Comparison of ENCODE assay signal across 1 cellular context in genomic region chr1:51517361-51518032, GRCh38.
TF ChIP-seq lines count a peak whose summit lies in the region.

No MANE protein-coding gene starts in this region.

TF ChIP-seq in K562, 482 proteins besides CTCF, POLR2A, EP300 and RAD21 (continued from another document and continues in another):
- no peak for TF ChIP-seq SOX6 (IDR thresholded peaks at IDR 0.05)
- TF ChIP-seq ATF3 (IDR thresholded peaks at IDR 0.05): no peak
- peak; percentile 54; the same call in 1 of the 2 replicates for TF ChIP-seq ATF3 (CRISPR knock-in tag; conservative IDR thresholded peaks at IDR 0.05)
- TF ChIP-seq DIDO1 (tag; IDR thresholded peaks at IDR 0.05; ENCODE audit: low read depth): 0 out of 2 replicates have a peak, but pooled peaks have one; percentile 27
- no peak for TF ChIP-seq L3MBTL2 (IDR thresholded peaks at IDR 0.05)
- no peak for TF ChIP-seq ZNF449 (CRISPR knock-in tag; IDR thresholded peaks at IDR 0.05)
- 0 out of 2 replicates have a peak, but pooled peaks have one; percentile 29 for TF ChIP-seq ZNF668 (CRISPR knock-in tag; IDR thresholded peaks at IDR 0.05)
- 0 out of 2 replicates have a peak, but pooled peaks have one; percentile 4 for TF ChIP-seq XRCC5 (IDR thresholded peaks at IDR 0.05; ENCODE audit: low read depth, low read length)
- no peak for TF ChIP-seq ZBTB5 (IDR thresholded peaks at IDR 0.05)
- TF ChIP-seq NUFIP1 (IDR thresholded peaks at IDR 0.05; ENCODE audit: partially characterized antibody): no peak
- 0 out of 2 replicates have a peak, but pooled peaks have one; percentile 15 for TF ChIP-seq ZBTB43 (CRISPR knock-in tag; IDR thresholded peaks at IDR 0.05)
- TF ChIP-seq ZC3H11A (IDR thresholded peaks at IDR 0.05; ENCODE audit: low read depth, low read length): 0 out of 2 replicates have a peak, but pooled peaks have one; percentile 65
- no peak for TF ChIP-seq RBBP5 (IDR thresholded peaks at IDR 0.05; ENCODE audit: borderline replicate concordance, insufficient read depth, low read length, poor library complexity, severe bottlenecking)
- TF ChIP-seq ESRRA (IDR thresholded peaks at IDR 0.05; ENCODE audit: borderline replicate concordance, low read depth): no peak
- TF ChIP-seq ILK (tag; IDR thresholded peaks at IDR 0.05; ENCODE audit: borderline replicate concordance, low read depth): no peak
- no peak for TF ChIP-seq ZNF23 (CRISPR knock-in tag; IDR thresholded peaks at IDR 0.05)
- no peak for TF ChIP-seq TRIM24 (IDR thresholded peaks at IDR 0.05)
- no peak for TF ChIP-seq PREB (CRISPR knock-in tag; IDR thresholded peaks at IDR 0.05)
- TF ChIP-seq TRIM28 (IDR thresholded peaks at IDR 0.05): no peak; the same call in 1 of the 2 replicates
- no peak for TF ChIP-seq CHAMP1 (IDR thresholded peaks at IDR 0.05)
- no peak for TF ChIP-seq MXI1 (IDR thresholded peaks at IDR 0.05; ENCODE audit: low read depth, low read length)
- TF ChIP-seq ARNT (IDR thresholded peaks at IDR 0.05): no peak
- TF ChIP-seq KHSRP (IDR thresholded peaks at IDR 0.05): no peak
- no peak; the same call in 1 of the 2 replicates for TF ChIP-seq RREB1 (CRISPR knock-in tag; IDR thresholded peaks at IDR 0.05)
- TF ChIP-seq CBX3 (IDR thresholded peaks at IDR 0.05; ENCODE audit: borderline replicate concordance in 1 of 2, low read length in 2 of 2): no peak
- TF ChIP-seq ZNF143 (CRISPR knock-in tag; IDR thresholded peaks at IDR 0.05): no peak
- no peak for TF ChIP-seq CGGBP1 (CRISPR knock-in tag; IDR thresholded peaks at IDR 0.05)
- TF ChIP-seq STAT6 (CRISPR knock-in tag; IDR thresholded peaks at IDR 0.05): no peak
- peak; percentile 29 to 68; a peak in 1 of 4 replicates for TF ChIP-seq MLLT1 (IDR thresholded peaks at IDR 0.05)
- no peak for TF ChIP-seq E4F1 (CRISPR knock-in tag; IDR thresholded peaks at IDR 0.05; ENCODE audit: borderline replicate concordance)
- no peak for TF ChIP-seq IRF9 (tag; IDR thresholded peaks at IDR 0.05)
